Comparison of ENCODE assay signal across 17 cellular contexts in genomic region chr2:234964631-234965461, GRCh38. TPM values are rescaled to one million over a fixed set of nuclear protein-coding genes. Genes with fewer than 3 reads are reported as not detected.
DNase-seq lines count a peak whose midpoint lies in the region; ATAC-seq and TF ChIP-seq lines count a peak whose summit lies in the region.
"Had no signal": no experiment of that assay in that cellular context is flagged by ENCODE, and none has a peak within 500 bp of the region (broad histone marks: within the 10 kb centered on the region; RNA-seq: fewer than 3 reads in every experiment).

No MANE protein-coding gene starts in this region.

- H3K27me3 ChIP-seq in SJCRH30 = no peaks in the 10 kb centered on the region
- H3K27me3 ChIP-seq in stomach = no peaks in the 10 kb centered on the region
- H3K27me3 ChIP-seq: tibial artery had no signal

- ATAC-seq in HG02852 (IDR thresholded peaks at IDR 0.05; ENCODE audit: unreplicated experiment) = no peak
- no peak for ATAC-seq in T-helper 17 cell
- no peak for ATAC-seq in GM18867 (IDR thresholded peaks at IDR 0.05; ENCODE audit: unreplicated experiment)
- ATAC-seq: CD8-positive, alpha-beta T cell had no signal

- H3K4me1 Mint-ChIP-seq in T-helper 17 cell = peaks cover 2% of the 10 kb centered on the region
- H3K4me1 Mint-ChIP-seq: central memory CD8-positive, alpha-beta T cell had no signal

- H3K4me1 ChIP-seq in SJCRH30 = peaks cover 39% of the 10 kb centered on the region
- peaks cover 9 to 61% (median 28%) of the 10 kb centered on the region in 4 donors for H3K4me1 ChIP-seq in stomach

- no peak for TF ChIP-seq CTCF in stomach (IDR thresholded peaks at IDR 0.05)

- TF ChIP-seq EP300 in stomach (IDR thresholded peaks at IDR 0.05) = no peak

- H3K36me3 Mint-ChIP-seq in T-helper 17 cell (ENCODE audit: low read depth) = no peaks in the 10 kb centered on the region
- H3K36me3 Mint-ChIP-seq: CD8-positive, alpha-beta T cell had no signal

- no peak for TF ChIP-seq POLR2A in stomach (IDR thresholded peaks at IDR 0.05)

- H3K4me3 ChIP-seq in SJCRH30 (no peak overlapping the region), stomach (no peak overlapping the region)
- H3K4me3 ChIP-seq: tibial artery had no signal

- peaks cover 8% of the 10 kb centered on the region; the same call in 1 of the 2 replicates for H3K36me3 ChIP-seq in SJCRH30
- peaks cover 0 to 4% (median 0%) of the 10 kb centered on the region in 4 donors for H3K36me3 ChIP-seq in stomach

- WGBS in stomach, 5 donors = 69 to 76% (median 71%) methylated on average over 17 to 18 of the region's 18 CpGs

- no peak overlapping the region for H3K27ac Mint-ChIP-seq in T-helper 17 cell
- H3K27ac Mint-ChIP-seq: activated B cell treated with CpG ODN at 0.5 μM for 24 hours; CD8-positive, alpha-beta T cell had no signal

- H3K4me3 Mint-ChIP-seq in T-helper 17 cell = no peak overlapping the region
- H3K4me3 Mint-ChIP-seq: activated B cell treated with CpG ODN at 0.5 μM for 24 hours; CD8-positive, alpha-beta T cell; central memory CD8-positive, alpha-beta T cell had no signal

- peak overlapping the region; percentile 47 for H3K27ac ChIP-seq in SJCRH30
- peak overlapping the region in 2 of 5 donors; percentile 26 to 44 for H3K27ac ChIP-seq in stomach
- H3K27ac ChIP-seq: 22Rv1, tibial artery had no signal

- intact Hi-C loops in stomach (cut with DNase I; ENCODE audit: low total_unique reads) = no loop called here

- DNase-seq in activated effector memory CD4-positive, alpha-beta T cell treated with anti-CD3 and anti-CD28 coated beads, Interleukin-2, amount 50 U/mL, for 16 hours = peak; percentile 27
- DNase-seq in activated effector memory CD4-positive, alpha-beta T cell treated with Interleukin-2 at 50 U/mL for 16 hours = no peak
- DNase-seq in SJCRH30 (no peak), glomerular visceral epithelial cell (ENCODE audit: extremely low spot score) (peak; percentile 67), stomach (peak; percentile 9), T-helper 17 cell (no peak)
- DNase-seq: activated B cell treated with CpG ODN at 0.5 μM for 24 hours; activated naive CD4-positive, alpha-beta T cell treated with Interleukin-2 at 50 U/mL for 16 hours; CD8-positive, alpha-beta T cell; GF-D8; glutamatergic neuron; NCI-H1092 had no signal

- peaks cover 13% of the 10 kb centered on the region for H3K27me3 Mint-ChIP-seq in T-helper 17 cell

- H3K9me3 ChIP-seq in SJCRH30 (replicated peaks) (no peaks in the 10 kb centered on the region), stomach (no peaks in the 10 kb centered on the region), T-helper 17 cell (ENCODE audit: control insufficient read depth, low read length, poor library complexity, severe bottlenecking) (no peaks in the 10 kb centered on the region)
- H3K9me3 ChIP-seq: tibial artery had no signal

RNA-seq across cellular contexts. Expression of gene SH3BP4, which starts 13.0 kb away (rescaled TPM):
- 32.9 and 35.5 TPM in 2 replicates for total RNA-seq in SJCRH30 (2014; rRNA removed; shearing (Covaris generic))
- total RNA-seq in stomach = 10 to 100 TPM; 12.8 to 54.0 (median 41.5) TPM
- 10 to 100 TPM; 10.2 to 20.0 (median 17.6) TPM for polyA plus RNA-seq in stomach
- total RNA-seq in T-helper 17 cell = under 1 TPM; 0.15 to 0.94 TPM

Comparison
In these comparisons a context has a peak if more than half of its experiments do, and no peak if none do; other contexts are left out.
1. DNase-seq: peak in activated effector memory CD4-positive, alpha-beta T cell treated with anti-CD3 and anti-CD28 coated beads, Interleukin-2, amount 50 U/mL, for 16 hours (single experiment), glomerular visceral epithelial cell (single experiment) and stomach (single experiment); none in activated effector memory CD4-positive, alpha-beta T cell treated with Interleukin-2 at 50 U/mL for 16 hours (single experiment), SJCRH30 (0 of 2) and T-helper 17 cell (0 of 3).
2. RNA of gene SH3BP4, which starts 13.0 kb away (total RNA-seq): 12.8 to 54.0 TPM in stomach and 32.9 to 35.5 TPM in SJCRH30; 0.15 to 0.94 TPM in T-helper 17 cell; every median in the first group is over 4 times any median in the second.